ENCODE assay signal across 12 cellular contexts in genomic region chr16:66298006-66298405, GRCh38.
"Had no signal": no experiment of that assay in that cellular context is flagged by ENCODE, and none has a peak within 500 bp of the region (broad histone marks: within the 10 kb centered on the region; RNA-seq: fewer than 3 reads in every experiment).

No MANE protein-coding gene starts in this region.

- H3K4me1 ChIP-seq: adrenal gland had no signal

- H3K36me3 Mint-ChIP-seq: activated naive CD4-positive, alpha-beta T cell treated with anti-CD3 and anti-CD28 coated beads, Interleukin-2, amount 50 U/mL, for 72 hours; stimulated activated naive B cell treated with anti-CD40 and anti-IgM and Interleukin-4, amounts not matched to agents 10 μg/mL and 1 μg/mL and 100 μg/mL, for 72 hours had no signal

- H3K27ac ChIP-seq: adrenal gland, ovary, thoracic aorta had no signal

- H3K4me3 Mint-ChIP-seq: activated CD4-positive, alpha-beta T cell treated with anti-CD3 and anti-CD28 coated beads for 36 hours; activated T-cell treated with anti-CD3 and anti-CD28 coated beads, Interleukin-2, amount 50 U/mL, for 72 hours; effector memory CD8-positive, alpha-beta T cell; stimulated activated naive B cell treated with anti-CD40 and anti-IgM and Interleukin-4, amounts not matched to agents 10 μg/mL and 1 μg/mL and 100 μg/mL, for 72 hours had no signal

- H3K4me3 ChIP-seq: adrenal gland, ovary, thoracic aorta had no signal

- ATAC-seq: activated CD4-positive, alpha-beta T cell treated with anti-CD3 and anti-CD28 coated beads for 36 hours; activated naive CD4-positive, alpha-beta T cell treated with anti-CD3 and anti-CD28 coated beads, Interleukin-2, amount 50 U/mL, for 72 hours; activated T-cell treated with anti-CD3 and anti-CD28 coated beads, Interleukin-2, amount 50 U/mL, for 72 hours; effector memory CD8-positive, alpha-beta T cell; stimulated activated naive B cell treated with anti-CD40 and anti-IgM and Interleukin-4, amounts not matched to agents 10 μg/mL and 1 μg/mL and 100 μg/mL, for 72 hours had no signal

- H3K27me3 Mint-ChIP-seq: activated CD4-positive, alpha-beta T cell treated with anti-CD3 and anti-CD28 coated beads for 36 hours had no signal

- H3K27me3 ChIP-seq: adrenal gland, ovary had no signal

- H3K27ac Mint-ChIP-seq: activated CD4-positive, alpha-beta T cell treated with anti-CD3 and anti-CD28 coated beads for 36 hours; activated naive CD4-positive, alpha-beta T cell treated with anti-CD3 and anti-CD28 coated beads, Interleukin-2, amount 50 U/mL, for 72 hours; activated T-cell treated with anti-CD3 and anti-CD28 coated beads, Interleukin-2, amount 50 U/mL, for 72 hours; effector memory CD8-positive, alpha-beta T cell; stimulated activated naive B cell treated with anti-CD40 and anti-IgM and Interleukin-4, amounts not matched to agents 10 μg/mL and 1 μg/mL and 100 μg/mL, for 72 hours had no signal

- DNase-seq: activated CD4-positive, alpha-beta T cell treated with anti-CD3 and anti-CD28 coated beads for 36 hours; activated CD4-positive, alpha-beta T cell treated with anti-CD3 and anti-CD28 coated beads, Interleukin-2, amount 50 U/mL, for 48 hours; activated gamma-delta T cell; activated T-cell treated with anti-CD3 and anti-CD28 coated beads, Interleukin-2, amount 50 U/mL, for 72 hours; effector memory CD8-positive, alpha-beta T cell; midbrain; ovary; stimulated activated naive B cell treated with anti-CD40 and anti-IgM and Interleukin-4, amounts not matched to agents 10 μg/mL and 1 μg/mL and 100 μg/mL, for 72 hours; SW 1271 had no signal

- H3K36me3 ChIP-seq: adrenal gland, ovary, thoracic aorta had no signal

- H3K9me3 ChIP-seq: adrenal gland, ovary, thoracic aorta had no signal

- H3K9me3 Mint-ChIP-seq: activated T-cell treated with anti-CD3 and anti-CD28 coated beads, Interleukin-2, amount 50 U/mL, for 72 hours had no signal
